2 cellular contexts compared by ENCODE assay signal in genomic region chr11:10752061-10752460, GRCh38.
TF ChIP-seq lines count a peak whose summit lies in the region.

No MANE protein-coding gene starts in this region.

TF ChIP-seq in SK-N-SH, 30 proteins besides CTCF, POLR2A, EP300 and RAD21 (continued from another document):
- TF ChIP-seq ZBTB33 (IDR thresholded peaks at IDR 0.05; ENCODE audit: borderline replicate concordance, low read depth) (no peak), POLR2AphosphoS5 (IDR thresholded peaks at IDR 0.05; ENCODE audit: low read depth, low read length) (no peak), RCOR1 (IDR thresholded peaks at IDR 0.05; ENCODE audit: low read length) (no peak), NRF1 (IDR thresholded peaks at IDR 0.05; ENCODE audit: low read depth, low read length) (no peak), SMC3 (IDR thresholded peaks at IDR 0.05; ENCODE audit: low read depth, low read length) (no peak)

TF ChIP-seq in SK-N-SH treated with all-trans-retinoic acid at 6 μM for 48 hours, 23 proteins besides CTCF, POLR2A, EP300 and RAD21 (continued from another document):
- no peak for TF ChIP-seq TOX (CRISPR knock-in tag; IDR thresholded peaks at IDR 0.05; ENCODE audit: borderline replicate concordance)
- TF ChIP-seq RARB (CRISPR knock-in tag; IDR thresholded peaks at IDR 0.05) = no peak
- TF ChIP-seq ISL1 (CRISPR knock-in tag; IDR thresholded peaks at IDR 0.05) = no peak
- no peak for TF ChIP-seq ZNF70 (CRISPR knock-in tag; IDR thresholded peaks at IDR 0.05)
- TF ChIP-seq CSRNP3 (CRISPR knock-in tag; IDR thresholded peaks at IDR 0.05) = no peak
- TF ChIP-seq ZFP3 (CRISPR knock-in tag; IDR thresholded peaks at IDR 0.05) = no peak
- TF ChIP-seq PATZ1 (CRISPR knock-in tag; IDR thresholded peaks at IDR 0.05; ENCODE audit: borderline replicate concordance) = no peak
- TF ChIP-seq CSDC2 (CRISPR knock-in tag; IDR thresholded peaks at IDR 0.05) = no peak
- TF ChIP-seq TCF4 (CRISPR knock-in tag; IDR thresholded peaks at IDR 0.05; ENCODE audit: borderline replicate concordance) = no peak
- TF ChIP-seq TSHZ2 (CRISPR knock-in tag; IDR thresholded peaks at IDR 0.05) = no peak
- no peak for TF ChIP-seq POU6F1 (CRISPR knock-in tag; IDR thresholded peaks at IDR 0.05; ENCODE audit: borderline replicate concordance, low read depth)
